In genomic region chr19:10516671-10517286, GRCh38 we compare ENCODE assay signal across 9 cellular contexts. TPM values are rescaled to one million over a fixed set of nuclear protein-coding genes. Genes with fewer than 3 reads are reported as not detected.
DNase-seq lines count a peak whose midpoint lies in the region; ATAC-seq and TF ChIP-seq lines count a peak whose summit lies in the region.
"Had no signal": no experiment of that assay in that cellular context is flagged by ENCODE, and none has a peak within 500 bp of the region (broad histone marks: within the 10 kb centered on the region; RNA-seq: fewer than 3 reads in every experiment).

No MANE protein-coding gene starts in this region.

- DNase-seq in stimulated activated naive CD8-positive, alpha-beta T cell treated with anti-CD3 and anti-CD28 coated beads, Interleukin-15, Interleukin-2, amounts not matched to agents 100 U/mL and 50 U/mL, for 24 hours: no peak
- no peak for DNase-seq in activated naive CD8-positive, alpha-beta T cell treated with anti-CD3 and anti-CD28 coated beads, Interleukin-2, amount 50 U/mL, for 24 hours
- DNase-seq in lower leg skin (ENCODE audit: low spot score in 2 of 2) (no peak), tibial nerve (ENCODE audit: low spot score in 2 of 2) (no peak)
- DNase-seq in NK-92 treated with Interleukin-12 subunit alpha and Interleukin-12 subunit beta, amount 100 ng/mL, for 24 hours (lab: John Stamatoyannopoulos, UW): no peak

- TF ChIP-seq CTCF in lower leg skin (IDR thresholded peaks at IDR 0.05) (no peak), tibial nerve (IDR thresholded peaks at IDR 0.05) (no peak)

- peaks cover 63% of the 10 kb centered on the region for H3K27me3 Mint-ChIP-seq in stimulated activated naive CD8-positive, alpha-beta T cell treated with anti-CD3 and anti-CD28 coated beads, Interleukin-15, Interleukin-2, amounts not matched to agents 100 ng/mL and 50 ng/mL, for 24 hours
- H3K27me3 Mint-ChIP-seq in activated naive CD8-positive, alpha-beta T cell treated with anti-CD3 and anti-CD28 coated beads, Interleukin-2, amount 50 U/mL, for 24 hours: peaks cover 58% of the 10 kb centered on the region

- peaks cover 39% of the 10 kb centered on the region for H3K4me1 Mint-ChIP-seq in stimulated activated naive CD8-positive, alpha-beta T cell treated with anti-CD3 and anti-CD28 coated beads, Interleukin-15, Interleukin-2, amounts not matched to agents 100 ng/mL and 50 ng/mL, for 24 hours (ENCODE audit: low read depth)
- peaks cover 29% of the 10 kb centered on the region for H3K4me1 Mint-ChIP-seq in activated naive CD8-positive, alpha-beta T cell treated with anti-CD3 and anti-CD28 coated beads, Interleukin-2, amount 50 U/mL, for 24 hours

- WGBS in lower leg skin, 2 donors: 30 to 34% methylated on average over 7 to 10 of the region's 10 CpGs
- WGBS in tibial nerve, 2 donors: 48 to 50% methylated on average over 5 to 10 of the region's 10 CpGs

- no peaks in the 10 kb centered on the region for H3K9me3 ChIP-seq in tibial nerve

- TF ChIP-seq POLR2A in lower leg skin (IDR thresholded peaks at IDR 0.05) (no peak), tibial nerve (IDR thresholded peaks at IDR 0.05) (no peak)

- H3K27ac Mint-ChIP-seq in stimulated activated naive CD8-positive, alpha-beta T cell treated with anti-CD3 and anti-CD28 coated beads, Interleukin-15, Interleukin-2, amounts not matched to agents 100 ng/mL and 50 ng/mL, for 24 hours: no peak overlapping the region
- H3K27ac Mint-ChIP-seq in activated naive CD8-positive, alpha-beta T cell treated with anti-CD3 and anti-CD28 coated beads, Interleukin-2, amount 50 U/mL, for 24 hours: no peak overlapping the region

- H3K9me3 Mint-ChIP-seq in stimulated activated naive CD8-positive, alpha-beta T cell treated with anti-CD3 and anti-CD28 coated beads, Interleukin-15, Interleukin-2, amounts not matched to agents 100 ng/mL and 50 ng/mL, for 24 hours: no peaks in the 10 kb centered on the region
- no peaks in the 10 kb centered on the region for H3K9me3 Mint-ChIP-seq in activated naive CD8-positive, alpha-beta T cell treated with anti-CD3 and anti-CD28 coated beads, Interleukin-2, amount 50 U/mL, for 24 hours

- peaks cover 0 to 33% (median 13%) of the 10 kb centered on the region in 4 donors for H3K4me1 ChIP-seq in tibial nerve

- H3K27me3 ChIP-seq in tibial nerve: peaks cover 0 to 95% of the 10 kb centered on the region in 2 donors

- no peak overlapping the region for H3K27ac ChIP-seq in tibial nerve

- intact Hi-C loops in lower leg skin (cut with DNase I; ENCODE audit: low total_unique reads): no loop called here

- H3K36me3 Mint-ChIP-seq in stimulated activated naive CD8-positive, alpha-beta T cell treated with anti-CD3 and anti-CD28 coated beads, Interleukin-15, Interleukin-2, amounts not matched to agents 100 ng/mL and 50 ng/mL, for 24 hours (ENCODE audit: low read depth): no peaks in the 10 kb centered on the region
- H3K36me3 Mint-ChIP-seq in activated naive CD8-positive, alpha-beta T cell treated with anti-CD3 and anti-CD28 coated beads, Interleukin-2, amount 50 U/mL, for 24 hours (ENCODE audit: low read depth): no peaks in the 10 kb centered on the region

- H3K36me3 ChIP-seq in tibial nerve: no peaks in the 10 kb centered on the region

- ATAC-seq in stimulated activated naive CD8-positive, alpha-beta T cell treated with anti-CD3 and anti-CD28 coated beads, Interleukin-15, Interleukin-2, amounts not matched to agents 100 U/mL and 50 U/mL, for 24 hours: no peak
- ATAC-seq in activated naive CD8-positive, alpha-beta T cell treated with anti-CD3 and anti-CD28 coated beads, Interleukin-2, amount 50 U/mL, for 24 hours: no peak
- ATAC-seq in HG02973 (IDR thresholded peaks at IDR 0.05; ENCODE audit: unreplicated experiment) (no peak), HG03571 (IDR thresholded peaks at IDR 0.05; ENCODE audit: unreplicated experiment) (no peak)

- no peak for TF ChIP-seq EP300 in tibial nerve (IDR thresholded peaks at IDR 0.05)

- H3K4me3 ChIP-seq in lower leg skin (ENCODE audit: low read depth, poor library complexity, severe bottlenecking) (peak overlapping the region; percentile 35), tibial nerve (peak overlapping the region in 1 of 4 donors; percentile 28)

- peak overlapping the region; percentile 75 for H3K4me3 Mint-ChIP-seq in stimulated activated naive CD8-positive, alpha-beta T cell treated with anti-CD3 and anti-CD28 coated beads, Interleukin-15, Interleukin-2, amounts not matched to agents 100 ng/mL and 50 ng/mL, for 24 hours
- peak overlapping the region; percentile 24 for H3K4me3 Mint-ChIP-seq in activated naive CD8-positive, alpha-beta T cell treated with anti-CD3 and anti-CD28 coated beads, Interleukin-2, amount 50 U/mL, for 24 hours

RNA-seq across cellular contexts. Expression of gene S1PR5, which starts 0.5 kb away (rescaled TPM):
- total RNA-seq in lower leg skin (10 to 100 TPM; 34.9 to 64.0 (median 42.3) TPM), tibial nerve (under 1 TPM in 1 of 4 donors, not detected in 3; 0.84 TPM)
- total RNA-seq: epithelial cell of proximal tubule had no signal

RNA-seq across cellular contexts. Expression of gene KEAP1, which starts 13.6 kb away (rescaled TPM):
- total RNA-seq in lower leg skin: 100 to 1,000 TPM in 1 of 4 donors, 10 to 100 TPM in 3; 81.6 to 102 (median 89.0) TPM
- total RNA-seq in tibial nerve: 10 to 100 TPM; 45.4 to 52.4 (median 50.7) TPM

RNA-seq across cellular contexts. Expression of gene ATG4D, which starts 26.9 kb away (rescaled TPM):
- total RNA-seq in lower leg skin (100 to 1,000 TPM in 1 of 4 donors, 10 to 100 TPM in 3; 58.5 to 106 (median 71.4) TPM), tibial nerve (10 to 100 TPM; 11.5 to 27.8 (median 17.8) TPM)

RNA-seq across cellular contexts. Expression of gene KRI1, which starts 49.0 kb away (rescaled TPM):
- 10 to 100 TPM; 23.8 to 59.3 (median 29.4) TPM for total RNA-seq in lower leg skin
- 10 to 100 TPM; 22.9 to 27.9 (median 23.3) TPM for total RNA-seq in tibial nerve

RNA-seq across cellular contexts. Expression of gene CDKN2D, which starts 52.0 kb away (rescaled TPM):
- 10 to 100 TPM; 11.4 to 14.8 (median 12.8) TPM for total RNA-seq in lower leg skin
- 10 to 100 TPM; 14.4 to 20.2 (median 15.9) TPM for total RNA-seq in tibial nerve

Comparison
In these comparisons a context has a peak if more than half of its experiments do, and no peak if none do; other contexts are left out.
1. RNA of gene S1PR5, which starts 0.5 kb away (total RNA-seq): 34.9 to 64.0 TPM in lower leg skin; 0.84 TPM in tibial nerve; every median in the first group is over 10 times any median in the second.